8 cellular contexts compared by ENCODE assay signal in the genomic region with DNA sequence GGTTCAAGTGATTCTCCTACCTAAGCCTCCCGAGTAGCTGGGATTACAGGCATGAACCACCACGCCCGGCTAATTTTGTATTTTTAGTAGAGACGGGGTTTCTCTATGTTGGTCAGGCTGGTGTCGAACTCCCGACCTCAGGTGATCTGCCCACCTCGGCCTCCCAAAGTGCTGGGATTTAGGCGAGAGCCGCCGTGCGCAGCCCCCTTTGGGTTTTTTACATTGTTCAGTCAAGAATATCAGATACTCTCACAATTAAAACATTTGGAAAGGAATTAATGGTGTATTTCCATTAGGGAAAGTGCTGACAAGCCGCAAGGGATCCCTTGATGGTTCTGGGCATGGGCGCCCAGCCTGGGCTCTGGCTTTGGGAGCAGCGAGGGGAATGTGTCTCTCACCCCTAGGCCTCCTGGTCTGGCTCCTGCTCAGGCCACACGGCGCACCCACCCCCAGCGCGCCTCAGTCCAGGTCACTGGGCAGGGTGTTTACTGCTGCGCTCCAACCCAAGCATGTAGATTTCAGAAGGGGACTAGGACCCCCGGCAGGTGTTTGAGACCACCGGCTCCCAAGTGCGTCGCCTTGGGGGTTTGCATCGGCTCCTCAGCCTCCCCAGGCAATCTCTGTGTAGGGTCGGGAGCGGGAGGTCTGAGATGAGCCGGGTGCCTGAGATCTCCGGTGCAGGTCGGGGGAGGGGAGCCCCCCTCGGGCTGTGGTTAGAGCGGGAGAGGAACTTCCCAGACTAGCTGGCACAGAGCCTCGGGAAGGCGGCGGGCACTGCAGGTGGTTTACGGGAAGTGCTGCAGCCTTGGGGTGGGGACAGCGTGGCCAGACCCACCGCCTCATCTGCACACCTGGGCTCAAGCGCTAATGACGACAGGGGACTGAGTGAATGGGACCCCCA. TPM values are rescaled to one million over a fixed set of nuclear protein-coding genes. Genes with fewer than 3 reads are reported as not detected.
DNase-seq lines count a peak whose midpoint lies in the region; ATAC-seq and TF ChIP-seq lines count a peak whose summit lies in the region.

No MANE protein-coding gene starts in this region.

- peak overlapping the region; percentile 96 for H3K4me3 ChIP-seq in GM12864 (ENCODE audit: low read depth, low read length)
- peak overlapping the region; percentile 78; the same call in 1 of the 2 replicates for H3K4me3 ChIP-seq in SJSA1
- peak overlapping the region; percentile 72 for H3K4me3 ChIP-seq in fibroblast of pulmonary artery (replicated peaks; ENCODE audit: low read depth, low read length)
- peak overlapping the region; percentile 85 for H3K4me3 ChIP-seq in psoas muscle

- H3K27me3 ChIP-seq in SJSA1 (replicated peaks) (no peaks in the 10 kb centered on the region), psoas muscle (ENCODE audit: insufficient read depth in 3 of 3, low read length in 2 of 3) (no peaks in the 10 kb centered on the region)

- DNase-seq in GM12864 (ENCODE audit: low read depth) (no peak), SJSA1 (ENCODE audit: low read depth in 1 of 2, low spot score in 2 of 2) (no peak), fibroblast of pulmonary artery (ENCODE audit: low read depth) (no peak), psoas muscle (peak in 1 of 2 donors; percentile 34), DMS 273 treated with DMSO at 0.1 percent for 48 hours (lab: John Stamatoyannopoulos, UW) (no peak), anterior cingulate cortex (lab: John Stamatoyannopoulos, UW) (no peak)
- DNase-seq in stimulated activated CD4-positive, alpha-beta T cell treated with anti-CD3 and anti-CD28 coated beads, Interleukin-4, amount 100 ng/mL, for 24 hours, result no peak

- intact Hi-C loops in psoas muscle (cut with DNase I), result no loop called here

- H3K27ac ChIP-seq in SJSA1, result no peak overlapping the region
- peak overlapping the region; percentile 93 for H3K27ac ChIP-seq in psoas muscle

- H3K36me3 ChIP-seq in SJSA1 (peaks cover 25% of the 10 kb centered on the region), psoas muscle (ENCODE audit: insufficient read depth in 1 of 2, low read depth in 1 of 2) (peaks cover 0 to 24% of the 10 kb centered on the region in 2 donors)

- H3K4me1 ChIP-seq in SJSA1 (replicated peaks) (peaks cover 8% of the 10 kb centered on the region), psoas muscle (peaks cover 39% of the 10 kb centered on the region)

- no peak for TF ChIP-seq CTCF in GM12864 (IDR thresholded peaks at IDR 0.05; ENCODE audit: low read depth, low read length, missing control alignments)
- no peak for TF ChIP-seq CTCF in fibroblast of pulmonary artery (IDR thresholded peaks at IDR 0.05; ENCODE audit: low read length, missing control alignments)
- TF ChIP-seq CTCF in psoas muscle (IDR thresholded peaks at IDR 0.05), result no peak

- ATAC-seq in psoas muscle (no peak), GM21723 (IDR thresholded peaks at IDR 0.05; ENCODE audit: unreplicated experiment) (no peak)

- H3K9me3 ChIP-seq in SJSA1 (replicated peaks), result no peaks in the 10 kb centered on the region
- H3K9me3 ChIP-seq in psoas muscle, result no peaks in the 10 kb centered on the region

- 84 to 86% (median 85%) methylated on average over 39 of the region's 39 CpGs for WGBS in psoas muscle, 3 donors

RNA-seq across cellular contexts. Expression of a gene that starts 0.8 kb away (rescaled TPM):
- total RNA-seq in SJSA1 (2014; rRNA removed; shearing (Covaris generic)), result 4.3 and 5.9 TPM in 2 replicates
- 10 to 100 TPM in 3 of 4 donors, 1 to 10 TPM in 1; 7.5 to 23.1 (median 15.2) TPM for total RNA-seq in psoas muscle
- 10 to 100 TPM in 2 of 3 donors, 1 to 10 TPM in 1; 9.4 to 13.2 (median 12.9) TPM for polyA plus RNA-seq in psoas muscle

RNA-seq across cellular contexts. Expression of a gene that starts 8.2 kb away (rescaled TPM):
- total RNA-seq in SJSA1 (2014; rRNA removed; shearing (Covaris generic)), result not detected in 2 replicates
- total RNA-seq in psoas muscle, result under 1 TPM in 1 of 4 donors, not detected in 3; 0.20 TPM
- under 1 TPM in 2 of 3 donors, not detected in 1; 0.07 to 0.34 TPM for polyA plus RNA-seq in psoas muscle

RNA-seq across cellular contexts. Expression of a gene that starts 10.4 kb away (rescaled TPM):
- not detected in 2 replicates for total RNA-seq in SJSA1 (2014; rRNA removed; shearing (Covaris generic))
- total RNA-seq in psoas muscle, result 1 to 10 TPM in 2 of 4 donors, under 1 TPM in 1, not detected in 1; 0.89 to 4.8 (median 1.8) TPM
- polyA plus RNA-seq in psoas muscle, result under 1 TPM in 1 of 3 donors, not detected in 2; 0.44 TPM

RNA-seq across cellular contexts. Expression of a gene that starts 20.5 kb away (rescaled TPM):
- total RNA-seq in SJSA1 (2014; rRNA removed; shearing (Covaris generic)), result not detected in 2 replicates
- 1 to 10 TPM in 2 of 4 donors, under 1 TPM in 1, not detected in 1; 0.55 to 1.2 (median 1.1) TPM for total RNA-seq in psoas muscle
- under 1 TPM in 2 of 3 donors, not detected in 1; 0.14 to 0.18 TPM for polyA plus RNA-seq in psoas muscle

RNA-seq across cellular contexts. Expression of a gene that starts 40.3 kb away (rescaled TPM):
- total RNA-seq in SJSA1 (2014; rRNA removed; shearing (Covaris generic)), result 15.8 and 21.7 TPM in 2 replicates
- 10 to 100 TPM; 19.8 to 31.2 (median 25.0) TPM for total RNA-seq in psoas muscle
- 10 to 100 TPM; 11.7 to 19.5 (median 13.5) TPM for polyA plus RNA-seq in psoas muscle
